Comparison of ENCODE assay signal across 9 cellular contexts in the genomic region with DNA sequence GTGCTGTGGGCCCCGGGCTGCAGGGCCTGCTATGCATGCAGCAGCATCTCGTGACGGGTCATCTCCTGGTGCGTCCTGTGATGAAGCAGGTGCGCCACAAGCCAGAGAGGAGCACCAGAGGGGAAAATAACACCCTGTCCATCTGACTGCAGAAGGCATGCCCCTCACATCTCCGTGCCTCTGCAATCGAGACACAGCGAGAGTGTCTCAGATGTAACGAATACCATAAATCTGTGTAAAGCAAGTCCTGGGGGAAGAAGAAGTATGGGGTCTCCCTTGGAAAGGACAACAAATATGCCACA.
DNase-seq lines count a peak whose midpoint lies in the region; ATAC-seq, FAIRE-seq and TF ChIP-seq lines count a peak whose summit lies in the region.
"Had no signal": no experiment of that assay in that cellular context is flagged by ENCODE, and none has a peak within 500 bp of the region (broad histone marks: within the 10 kb centered on the region; RNA-seq: fewer than 3 reads in every experiment).

No MANE protein-coding gene starts in this region.

- H3K9ac ChIP-seq in keratinocyte (ENCODE audit: control insufficient read depth, extremely low read depth, insufficient read depth, low read length), result no peak overlapping the region

- no peaks in the 10 kb centered on the region for H3K79me2 ChIP-seq in keratinocyte (ENCODE audit: control insufficient read depth, insufficient read depth, low read length)

- H3K4me2 ChIP-seq in keratinocyte (ENCODE audit: control insufficient read depth, extremely low read depth, insufficient read depth, low read depth, low read length), result peak overlapping the region; percentile 9

- H3K27me3 ChIP-seq in keratinocyte (ENCODE audit: control insufficient read depth, extremely low read depth, insufficient read depth, low read length), result no peaks in the 10 kb centered on the region
- H3K27me3 ChIP-seq in thoracic aorta (replicated peaks; ENCODE audit: insufficient read depth), result no peaks in the 10 kb centered on the region

- dilution Hi-C loops in keratinocyte (cut with MboI; ENCODE audit: extremely low pct_ligation_motif_present, low sequenced_read_pairs), result no loop called here

- DNase-seq in activated gamma-delta T cell (lab: John Stamatoyannopoulos, UW) (peak; percentile 19), activated gamma-delta T cell treated with Interleukin-2 at 50 U/mL for 16 hours (no peak), keratinocyte (ENCODE audit: low read depth, low spot score) (no peak), thoracic aorta (ENCODE audit: low spot score) (no peak), hepatic stellate cell (ENCODE audit: low spot score) (no peak), DMS79 treated with DMSO at 0.1 percent for 48 hours (lab: John Stamatoyannopoulos, UW) (no peak)
- no peak for DNase-seq in stimulated activated naive CD4-positive, alpha-beta T cell treated with Interleukin-2 at 50 U/mL for 16 hours (lab: John Stamatoyannopoulos, UW)
- DNase-seq: H9 had no signal

- ATAC-seq in thoracic aorta (ENCODE audit: insufficient number of reproducible peaks, low FRiP score, low read depth), result no peak

- H3K36me3 ChIP-seq in keratinocyte (ENCODE audit: control insufficient read depth in 2 of 2, extremely low read depth in 1 of 2, insufficient read depth in 2 of 2, low read length in 2 of 2), result no peaks in the 10 kb centered on the region
- no peaks in the 10 kb centered on the region for H3K36me3 ChIP-seq in thoracic aorta

- H3K4me3 ChIP-seq in keratinocyte (ENCODE audit: control insufficient read depth in 2 of 3, extremely low read depth in 1 of 3, insufficient read depth in 2 of 3, low read depth in 1 of 3, low read length in 3 of 3) (peak overlapping the region in 1 of 3 experiments; percentile 23), thoracic aorta (peak overlapping the region; percentile 39)

- H4K20me1 ChIP-seq in keratinocyte (ENCODE audit: control insufficient read depth, extremely low read depth, insufficient read depth, low read length), result no peaks in the 10 kb centered on the region

- TF ChIP-seq CTCF in VCaP (conservative IDR thresholded peaks at IDR 0.05) (no peak), keratinocyte (optimal IDR thresholded peaks at IDR 0.05 in 1 of 3, IDR thresholded peaks at IDR 0.05 in 1 of 3, conservative IDR thresholded peaks at IDR 0.05 in 1 of 3; ENCODE audit: extremely low read depth in 1 of 3, insufficient read depth in 2 of 3, low read length in 3 of 3) (no peak), thoracic aorta (IDR thresholded peaks at IDR 0.05) (no peak)

- FAIRE-seq in keratinocyte (lab: Jason Lieb, UNC), result no peak

- H3K4me1 ChIP-seq in keratinocyte (ENCODE audit: control insufficient read depth, extremely low read depth, insufficient read depth, low read length), result peaks cover 23% of the 10 kb centered on the region
- H3K4me1 ChIP-seq in thoracic aorta (ENCODE audit: control insufficient read depth in 1 of 2, low read depth in 2 of 2), result no peaks in the 10 kb centered on the region

- no peak overlapping the region for H2AFZ ChIP-seq in keratinocyte (ENCODE audit: control insufficient read depth, low read length)

- H3K9me1 ChIP-seq in keratinocyte (ENCODE audit: control insufficient read depth, extremely low read depth, insufficient read depth, low read length), result no peaks in the 10 kb centered on the region

- H3K9me3 ChIP-seq in keratinocyte (ENCODE audit: control insufficient read depth, low read depth, low read length), result no peaks in the 10 kb centered on the region
- H3K9me3 ChIP-seq in thoracic aorta, result no peaks in the 10 kb centered on the region

- H3K27ac ChIP-seq in VCaP, result peak overlapping the region; percentile 90
- peak overlapping the region; percentile 23 for H3K27ac ChIP-seq in keratinocyte (ENCODE audit: control insufficient read depth, insufficient read depth, low read length)
- no peak overlapping the region for H3K27ac ChIP-seq in thoracic aorta

Comparison
In these comparisons a context has a peak if more than half of its experiments do, and no peak if none do; other contexts are left out.
1. H3K27ac ChIP-seq: peak in VCaP (single experiment) and keratinocyte (single experiment); none in thoracic aorta (0 of 2).